Comparison of ENCODE assay signal across 29 cellular contexts in genomic region chr20:40599987-40600386, GRCh38.
"Had no signal": no experiment of that assay in that cellular context is flagged by ENCODE, and none has a peak within 500 bp of the region (broad histone marks: within the 10 kb centered on the region; RNA-seq: fewer than 3 reads in every experiment).

No MANE protein-coding gene starts in this region.

- H3K36me3 ChIP-seq: adrenal gland, colonic mucosa, gastrocnemius medialis, heart left ventricle had no signal

- H3K4me3 ChIP-seq: adrenal gland, body of pancreas, colonic mucosa, dorsolateral prefrontal cortex, gastrocnemius medialis, heart left ventricle had no signal

- H3K27ac ChIP-seq: adrenal gland, body of pancreas, colonic mucosa, dorsolateral prefrontal cortex, gastrocnemius medialis, heart left ventricle had no signal

- DNase-seq: activated CD4-positive, alpha-beta memory T cell treated with anti-CD3 and anti-CD28 coated beads for 36 hours; activated CD4-positive, alpha-beta T cell treated with anti-CD3 and anti-CD28 coated beads for 36 hours; activated CD4-positive, CD25-positive, alpha-beta regulatory T cell; activated CD4-positive, CD25-positive, alpha-beta regulatory T cell treated with anti-CD3 and anti-CD28 coated beads, Interleukin-2, amount 50 U/mL, for 72 hours; activated CD8-positive, alpha-beta memory T cell treated with anti-CD3 and anti-CD28 coated beads, Interleukin-2, amount 10 ng/mL, durations not matched to agents 7 days and 5 days; activated CD8-positive, alpha-beta memory T cell treated with anti-CD3 and anti-CD28 coated beads, Interleukin-2, amount 50 U/mL, for 4 hours; activated CD8-positive, alpha-beta T cell treated with anti-CD3 and anti-CD28 coated beads, Interleukin-2, amount 10 ng/mL, durations not matched to agents 7 days and 5 days; activated effector memory CD4-positive, alpha-beta T cell treated with anti-CD3 and anti-CD28 coated beads, Interleukin-2, amount 50 U/mL, for 16 hours; activated naive CD4-positive, alpha-beta T cell treated with anti-CD3 and anti-CD28 coated beads for 36 hours; activated naive CD8-positive, alpha-beta T cell treated with anti-CD3 and anti-CD28 coated beads for 36 hours; activated naive CD8-positive, alpha-beta T cell treated with anti-CD3 and anti-CD28 coated beads, Interleukin-2, amount 50 U/mL, for 24 hours; activated T-cell treated with anti-CD3 and anti-CD28 coated beads, Interleukin-2, amount 50 U/mL, for 1 hour; activated T-cell treated with anti-CD3 and anti-CD28 coated beads, Interleukin-2, amount 50 U/mL, for 48 hours; adrenal gland; amygdala; aorta; body of pancreas; central memory CD4-positive, alpha-beta T cell; cerebellar nuclear complex; dorsolateral prefrontal cortex; effector memory CD4-positive, alpha-beta T cell; endodermal cell; erythroblast; foreskin fibroblast; gastrocnemius medialis; glutamatergic neuron; heart left ventricle; T-helper 2 cell had no signal

- H3K9me3 ChIP-seq: body of pancreas, colonic mucosa, gastrocnemius medialis had no signal

- H3K27me3 ChIP-seq: adrenal gland, body of pancreas, colonic mucosa, gastrocnemius medialis had no signal

- H3K4me1 ChIP-seq: adrenal gland, body of pancreas, colonic mucosa, gastrocnemius medialis, heart left ventricle had no signal

- ATAC-seq: activated CD4-positive, alpha-beta T cell treated with anti-CD3 and anti-CD28 coated beads for 36 hours; activated CD8-positive, alpha-beta memory T cell treated with anti-CD3 and anti-CD28 coated beads, Interleukin-2, amount 10 ng/mL, durations not matched to agents 7 days and 5 days; activated CD8-positive, alpha-beta T cell treated with anti-CD3 and anti-CD28 coated beads, Interleukin-2, amount 10 ng/mL, durations not matched to agents 7 days and 5 days; activated naive CD8-positive, alpha-beta T cell treated with anti-CD3 and anti-CD28 coated beads, Interleukin-2, amount 50 U/mL, for 24 hours; body of pancreas; gastrocnemius medialis; heart left ventricle had no signal
